12 cellular contexts compared by ENCODE assay signal in the genomic region with DNA sequence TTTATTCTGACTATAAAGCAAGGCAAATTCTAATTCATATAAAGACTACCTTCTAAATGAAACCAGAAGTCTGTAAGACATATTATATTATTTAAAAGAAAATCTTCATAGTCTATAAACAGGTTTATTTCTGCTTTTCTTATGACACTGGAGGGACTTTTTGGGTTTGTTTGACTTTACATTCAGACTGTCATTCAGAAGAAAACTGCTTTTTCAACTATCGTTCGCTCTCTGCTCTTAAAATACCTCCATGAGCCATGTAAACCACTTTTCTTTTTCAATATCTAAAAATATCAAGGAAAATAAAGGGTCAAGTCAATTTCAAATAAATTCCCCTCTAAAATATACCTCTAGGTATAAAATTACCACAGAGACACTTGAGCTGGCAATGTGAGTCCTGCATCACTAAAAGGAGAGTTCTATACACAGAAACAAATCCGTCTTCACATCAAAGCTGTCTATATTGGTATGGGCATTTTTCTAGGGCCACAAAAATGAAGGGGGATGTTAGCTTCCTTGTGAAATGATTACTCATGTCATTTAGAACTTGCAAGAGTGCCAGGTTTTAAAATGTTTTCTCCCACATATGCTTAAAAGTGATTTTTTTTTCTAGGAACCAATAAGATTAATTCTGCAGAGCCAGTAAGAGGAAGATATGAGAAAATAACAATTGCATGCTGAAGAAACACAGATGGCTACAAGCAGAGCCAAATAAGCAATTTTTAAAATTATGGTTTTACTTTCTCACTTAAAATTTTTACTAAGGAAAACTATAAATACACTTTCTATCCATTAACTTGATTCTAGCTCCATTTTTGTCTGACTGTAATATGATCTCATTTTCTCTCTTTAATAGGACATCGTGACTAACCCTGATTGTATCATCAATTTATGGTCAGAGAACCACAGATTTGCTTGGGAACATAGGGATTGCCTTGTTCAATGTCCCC.
A peak's percentile ranks its signal among the peaks of the same experiment; 100 is the strongest.
DNase-seq lines count a peak whose midpoint lies in the region; ATAC-seq and TF ChIP-seq lines count a peak whose summit lies in the region.
"Had no signal": no experiment of that assay in that cellular context is flagged by ENCODE, and none has a peak within 500 bp of the region (broad histone marks: within the 10 kb centered on the region; RNA-seq: fewer than 3 reads in every experiment).

No MANE protein-coding gene starts in this region.

- H3K9me3 Mint-ChIP-seq in activated T-helper 1 cell treated with anti-CD3 and anti-CD28 coated beads, Interleukin-12 subunit alpha, Interleukin-12 subunit beta, Interleukin-2, Interleukin-4 antibody, amounts not matched to agents 30 ng/mL and 10 ng/mL and 1 ng/mL, durations not matched to agents 14 hours and 24 hours and 36 hours, result peaks cover 5% of the 10 kb centered on the region

- H3K4me1 Mint-ChIP-seq in activated T-helper 1 cell treated with anti-CD3 and anti-CD28 coated beads, Interleukin-12 subunit alpha, Interleukin-12 subunit beta, Interleukin-2, Interleukin-4 antibody, amounts not matched to agents 30 ng/mL and 10 ng/mL and 1 ng/mL, durations not matched to agents 14 hours and 24 hours and 36 hours (ENCODE audit: low read depth), result peaks cover 47% of the 10 kb centered on the region

- intact Hi-C loops in activated T-helper 1 cell treated with anti-CD3 and anti-CD28 coated beads, Interleukin-12 subunit alpha, Interleukin-12 subunit beta, Interleukin-2, Interleukin-4 antibody, amounts not matched to agents 30 ng/mL and 10 ng/mL and 1 ng/mL, durations not matched to agents 14 hours and 24 hours and 36 hours (cut with micrococcal nuclease), result loop anchor here (1.0 kb wide), 3 partner anchors 8 to 26 kb away; no protein-coding TSS in a partner anchor
- intact Hi-C loops in right lobe of liver (cut with DNase I), result no loop called here

- peak; percentile 89 to 91 for ATAC-seq in activated CD4-positive, CD25-positive, alpha-beta regulatory T cell treated with anti-CD3 and anti-CD28 coated beads, Interleukin-2, amount 50 U/mL, for 24 hours
- ATAC-seq in HG02852 (IDR thresholded peaks at IDR 0.05; ENCODE audit: unreplicated experiment) (peak; percentile 44), right lobe of liver (no peak)
- ATAC-seq: A549 had no signal

- H3K27ac ChIP-seq in smooth muscle cell (ENCODE audit: low read depth), result peak overlapping the region; percentile 68
- H3K27ac ChIP-seq in hepatocyte, result no peak overlapping the region
- no peak overlapping the region for H3K27ac ChIP-seq in right lobe of liver
- H3K27ac ChIP-seq: A549, epithelial cell of prostate had no signal

- no peaks in the 10 kb centered on the region for H3K27me3 ChIP-seq in smooth muscle cell (ENCODE audit: low read depth)
- no peaks in the 10 kb centered on the region for H3K27me3 ChIP-seq in hepatocyte
- no peaks in the 10 kb centered on the region for H3K27me3 ChIP-seq in right lobe of liver

- peak overlapping the region; percentile 6 for H3K9ac ChIP-seq in smooth muscle cell (ENCODE audit: low read depth)

- no peaks in the 10 kb centered on the region for H3K9me2 ChIP-seq in hepatocyte (replicated peaks; ENCODE audit: insufficient read depth)

- H3K79me2 ChIP-seq in smooth muscle cell (ENCODE audit: low read depth) (no peaks in the 10 kb centered on the region), hepatocyte (no peaks in the 10 kb centered on the region)

- H4K20me1 ChIP-seq in smooth muscle cell (ENCODE audit: low read depth), result no peaks in the 10 kb centered on the region
- H4K20me1 ChIP-seq in hepatocyte (ENCODE audit: insufficient read depth, poor library complexity, severe bottlenecking), result no peaks in the 10 kb centered on the region

- no peaks in the 10 kb centered on the region for H3F3A ChIP-seq in smooth muscle cell (ENCODE audit: low read depth)

- DNase-seq in activated CD4-positive, CD25-positive, alpha-beta regulatory T cell (lab: John Stamatoyannopoulos, UW), result no peak
- DNase-seq in activated T-helper 1 cell treated with anti-CD3 and anti-CD28 coated beads, Interleukin-12 subunit alpha, Interleukin-12 subunit beta, Interleukin-2, Interleukin-4 antibody, amounts not matched to agents 30 ng/mL and 10 ng/mL and 1 ng/mL, durations not matched to agents 14 hours and 24 hours and 36 hours (ENCODE audit: low spot score), result no peak
- no peak for DNase-seq in smooth muscle cell (lab: John Stamatoyannopoulos, UW; ENCODE audit: unreplicated experiment)
- DNase-seq in hepatocyte (ENCODE audit: low spot score), result no peak
- no peak for DNase-seq in activated CD8-positive, alpha-beta memory T cell treated with anti-CD3 and anti-CD28 coated beads, Interleukin-2, amount 50 U/mL, for 48 hours
- no peak for DNase-seq in right lobe of liver
- DNase-seq: activated CD8-positive, alpha-beta memory T cell treated with anti-CD3 and anti-CD28 coated beads for 24 hours; NCI-H510A treated with DMSO at 0.1 percent for 48 hours had no signal

- peak overlapping the region; percentile 60 for H3K4me2 ChIP-seq in smooth muscle cell
- no peak overlapping the region for H3K4me2 ChIP-seq in hepatocyte
- H3K4me2 ChIP-seq: A549 had no signal

- TF ChIP-seq CTCF in smooth muscle cell (IDR thresholded peaks at IDR 0.05; ENCODE audit: borderline replicate concordance, insufficient read depth, poor library complexity, severe bottlenecking) (no peak), hepatocyte (IDR thresholded peaks at IDR 0.05; ENCODE audit: poor library complexity) (no peak), right lobe of liver (IDR thresholded peaks at IDR 0.05) (no peak)

- H3K27me3 Mint-ChIP-seq in activated T-helper 1 cell treated with anti-CD3 and anti-CD28 coated beads, Interleukin-12 subunit alpha, Interleukin-12 subunit beta, Interleukin-2, Interleukin-4 antibody, amounts not matched to agents 30 ng/mL and 10 ng/mL and 1 ng/mL, durations not matched to agents 14 hours and 24 hours and 36 hours (ENCODE audit: insufficient read depth), result no peaks in the 10 kb centered on the region

- H3K4me3 Mint-ChIP-seq in activated T-helper 1 cell treated with anti-CD3 and anti-CD28 coated beads, Interleukin-12 subunit alpha, Interleukin-12 subunit beta, Interleukin-2, Interleukin-4 antibody, amounts not matched to agents 30 ng/mL and 10 ng/mL and 1 ng/mL, durations not matched to agents 14 hours and 24 hours and 36 hours, result peak overlapping the region; percentile 47

- H2AFZ ChIP-seq in smooth muscle cell (ENCODE audit: low read depth) (no peak overlapping the region), hepatocyte (no peak overlapping the region)

- peaks cover 14% of the 10 kb centered on the region for H3K4me1 ChIP-seq in smooth muscle cell (ENCODE audit: low read depth)
- no peaks in the 10 kb centered on the region for H3K4me1 ChIP-seq in hepatocyte (ENCODE audit: insufficient read depth)
- H3K4me1 ChIP-seq in right lobe of liver, result peaks cover 0 to 16% (median 5%) of the 10 kb centered on the region in 4 donors
- H3K4me1 ChIP-seq: A549 had no signal

- TF ChIP-seq POLR2A in right lobe of liver (IDR thresholded peaks at IDR 0.05), result no peak

- peak overlapping the region; percentile 79 for H3K27ac Mint-ChIP-seq in activated T-helper 1 cell treated with anti-CD3 and anti-CD28 coated beads, Interleukin-12 subunit alpha, Interleukin-12 subunit beta, Interleukin-2, Interleukin-4 antibody, amounts not matched to agents 30 ng/mL and 10 ng/mL and 1 ng/mL, durations not matched to agents 14 hours and 24 hours and 36 hours

- H3K9me3 ChIP-seq in smooth muscle cell (replicated peaks; ENCODE audit: low read depth) (no peaks in the 10 kb centered on the region), hepatocyte (ENCODE audit: low read depth) (no peaks in the 10 kb centered on the region), right lobe of liver (no peaks in the 10 kb centered on the region)
- H3K9me3 ChIP-seq: A549 had no signal

- H3K36me3 ChIP-seq in smooth muscle cell (ENCODE audit: low read depth), result no peaks in the 10 kb centered on the region
- H3K36me3 ChIP-seq in hepatocyte (replicated peaks; ENCODE audit: insufficient read depth, low read depth), result no peaks in the 10 kb centered on the region
- peaks cover 0 to 6% (median 0%) of the 10 kb centered on the region in 4 donors for H3K36me3 ChIP-seq in right lobe of liver

- H3K4me3 ChIP-seq in smooth muscle cell (no peak overlapping the region), hepatocyte (no peak overlapping the region), right lobe of liver (no peak overlapping the region)
- H3K4me3 ChIP-seq: A549 had no signal

- peaks cover 44% of the 10 kb centered on the region for H3K36me3 Mint-ChIP-seq in activated T-helper 1 cell treated with anti-CD3 and anti-CD28 coated beads, Interleukin-12 subunit alpha, Interleukin-12 subunit beta, Interleukin-2, Interleukin-4 antibody, amounts not matched to agents 30 ng/mL and 10 ng/mL and 1 ng/mL, durations not matched to agents 14 hours and 24 hours and 36 hours (ENCODE audit: low read depth)

- WGBS in smooth muscle cell (ENCODE audit: low lambda C conversion rate), result 61% methylated on average over 4 of the region's 4 CpGs
- 76% methylated on average over 4 of the region's 4 CpGs for WGBS in hepatocyte (ENCODE audit: low lambda C conversion rate, missing lambda C conversion rate)
- WGBS in right lobe of liver (ENCODE audit: insufficient coverage, low coverage, low lambda C conversion rate, missing lambda C conversion rate), result 75% methylated on average over 4 of the region's 4 CpGs

Comparison
In these comparisons a context has a peak if more than half of its experiments do, and no peak if none do; other contexts are left out.
1. ATAC-seq: peak in activated CD4-positive, CD25-positive, alpha-beta regulatory T cell treated with anti-CD3 and anti-CD28 coated beads, Interleukin-2, amount 50 U/mL, for 24 hours (2 of 2) and HG02852 (single experiment); none in right lobe of liver (0 of 4).